ENCODE assay signal across 17 cellular contexts in the genomic region with DNA sequence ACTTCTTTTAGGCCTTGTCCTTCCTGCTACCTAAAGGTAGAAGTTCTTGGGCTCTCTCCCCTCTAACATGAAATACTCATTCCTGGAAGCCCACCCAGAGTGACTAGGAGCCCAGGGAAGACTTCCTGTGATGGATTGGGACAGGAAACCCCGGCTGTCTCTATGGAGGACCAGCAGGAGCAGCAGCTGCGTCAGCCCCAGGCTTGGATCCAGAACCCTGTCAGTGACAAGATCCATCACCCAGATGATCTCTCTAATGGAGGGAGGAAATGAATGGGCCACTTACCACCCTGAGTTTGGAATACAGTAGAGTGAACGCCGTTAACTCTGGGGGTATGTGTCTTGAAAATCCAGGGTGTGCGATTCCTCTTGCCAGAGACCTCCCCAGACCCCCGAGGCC.
"Had no signal": no experiment of that assay in that cellular context is flagged by ENCODE, and none has a peak within 500 bp of the region (broad histone marks: within the 10 kb centered on the region; RNA-seq: fewer than 3 reads in every experiment).

No MANE protein-coding gene starts in this region.

- H3K27ac ChIP-seq: neutrophil, parathyroid adenoma, vagina had no signal

- H3K4me1 ChIP-seq: parathyroid adenoma, vagina had no signal

- DNase-seq: activated B cell treated with CpG ODN at 0.5 μM for 24 hours; activated CD4-positive, alpha-beta memory T cell treated with anti-CD3 and anti-CD28 coated beads for 36 hours; activated CD4-positive, alpha-beta T cell treated with anti-CD3 and anti-CD28 coated beads for 4 hours; activated gamma-delta T cell treated with Interleukin-2 at 50 U/mL for 16 hours; activated T-cell treated with anti-CD3 and anti-CD28 coated beads for 4 hours; amniotic stem cell; kidney glomerular epithelial cell; left ventricle myocardium superior; mesendoderm; natural killer cell; stimulated activated CD4-positive, alpha-beta T cell treated with anti-CD3 and anti-CD28 coated beads, Interleukin-2, amount 100 ng/mL, for 24 hours; T-cell; trophoblast cell had no signal

- H3K27me3 ChIP-seq: dorsolateral prefrontal cortex, vagina had no signal

- H3K79me2 ChIP-seq: parathyroid adenoma had no signal

- H2AFZ ChIP-seq: parathyroid adenoma had no signal

- H3K9me3 ChIP-seq: neutrophil, vagina had no signal

- H3K4me3 ChIP-seq: dorsolateral prefrontal cortex, vagina had no signal

- H3K36me3 ChIP-seq: neutrophil, vagina had no signal
